In genomic region chr3:135784557-135784956, GRCh38 we compare ENCODE assay signal across 14 cellular contexts.
A peak's percentile ranks its signal among the peaks of the same experiment; 100 is the strongest.
DNase-seq lines count a peak whose midpoint lies in the region; ATAC-seq and TF ChIP-seq lines count a peak whose summit lies in the region.
"Had no signal": no experiment of that assay in that cellular context is flagged by ENCODE, and none has a peak within 500 bp of the region (broad histone marks: within the 10 kb centered on the region; RNA-seq: fewer than 3 reads in every experiment).

No MANE protein-coding gene starts in this region.

- H3K4me3 ChIP-seq in tibial artery: no peak overlapping the region
- H3K4me3 ChIP-seq: tibial nerve had no signal

- H3K9me3 ChIP-seq in tibial artery: no peaks in the 10 kb centered on the region

- intact Hi-C loops in tibial artery (cut with DNase I; ENCODE audit: low total_unique reads): no loop called here

- DNase-seq in HT1080 (ENCODE audit: low read depth): peak; percentile 58
- peak; percentile 64 for DNase-seq in medulla oblongata (ENCODE audit: extremely low spot score)
- DNase-seq in H4 (ENCODE audit: low spot score): no peak
- DNase-seq in T-helper 9 cell: no peak
- DNase-seq in tibial artery: no peak
- no peak for DNase-seq in NCI-H2029 treated with DMSO at 0.1 percent for 48 hours (lab: John Stamatoyannopoulos, UW)
- DNase-seq: activated CD4-positive, alpha-beta T cell treated with anti-CD3 and anti-CD28 coated beads for 4 hours; CD8-positive, alpha-beta memory T cell; left cardiac atrium; NCI-H1694 treated with DMSO at 0.1 percent for 48 hours had no signal

- H3K27me3 ChIP-seq in tibial artery: no peaks in the 10 kb centered on the region
- H3K27me3 ChIP-seq: tibial nerve had no signal

- TF ChIP-seq CTCF in tibial artery (IDR thresholded peaks at IDR 0.05): no peak

- ATAC-seq in GM18870 (IDR thresholded peaks at IDR 0.05; ENCODE audit: unreplicated experiment): peak; percentile 83
- peak; percentile 82 for ATAC-seq in HG02623 (IDR thresholded peaks at IDR 0.05; ENCODE audit: unreplicated experiment)
- ATAC-seq: left cardiac atrium, Right ventricle myocardium inferior had no signal

- no peak overlapping the region for H3K27ac ChIP-seq in tibial artery
- H3K27ac ChIP-seq: tibial nerve had no signal

- H3K4me1 ChIP-seq in tibial artery: no peaks in the 10 kb centered on the region
- H3K4me1 ChIP-seq: tibial nerve had no signal

- H3K36me3 ChIP-seq in tibial artery: no peaks in the 10 kb centered on the region
- H3K36me3 ChIP-seq: tibial nerve had no signal

Comparison
In these comparisons a context has a peak if more than half of its experiments do, and no peak if none do; other contexts are left out.
1. DNase-seq: peak in HT1080 (single experiment) and medulla oblongata (single experiment); none in H4 (single experiment), T-helper 9 cell (single experiment), tibial artery (0 of 2) and NCI-H2029 treated with DMSO at 0.1 percent for 48 hours (single experiment).